In genomic region chr6:33426590-33427563, GRCh38 we compare ENCODE assay signal across 9 cellular contexts. TPM values are rescaled to one million over a fixed set of nuclear protein-coding genes. Genes with fewer than 3 reads are reported as not detected.
A peak's percentile ranks its signal among the peaks of the same experiment; 100 is the strongest.
DNase-seq lines count a peak whose midpoint lies in the region; ATAC-seq, FAIRE-seq and TF ChIP-seq lines count a peak whose summit lies in the region.
"Had no signal": no experiment of that assay in that cellular context is flagged by ENCODE, and none has a peak within 500 bp of the region (broad histone marks: within the 10 kb centered on the region; RNA-seq: fewer than 3 reads in every experiment).

No MANE protein-coding gene starts in this region.

- TF ChIP-seq CTCF in GM12875 (IDR thresholded peaks at IDR 0.05; ENCODE audit: borderline replicate concordance, insufficient read depth, low read depth, low read length) = no peak
- no peak for TF ChIP-seq CTCF in dorsolateral prefrontal cortex (IDR thresholded peaks at IDR 0.05 in 54 of 56, conservative IDR thresholded peaks at IDR 0.05 in 2 of 56; ENCODE audit: low read depth in 1 of 56, partially characterized antibody in 56 of 56)
- TF ChIP-seq CTCF in natural killer cell (IDR thresholded peaks at IDR 0.05) = no peak

- TF ChIP-seq POLR2A in GM12892 (IDR thresholded peaks at IDR 0.05; ENCODE audit: low read depth, low read length) = no peak

- H3K9me3 Mint-ChIP-seq in natural killer cell = no peaks in the 10 kb centered on the region

- ATAC-seq in natural killer cell = peak; percentile 35 to 48 (median 43)
- no peak for ATAC-seq in HG02852 (IDR thresholded peaks at IDR 0.05; ENCODE audit: unreplicated experiment)

- no peaks in the 10 kb centered on the region for H3K36me3 Mint-ChIP-seq in natural killer cell

- H3K4me3 ChIP-seq in GM12875 (ENCODE audit: low read depth, low read length) (peak overlapping the region; percentile 51), dorsolateral prefrontal cortex (peak overlapping the region; percentile 54 to 82 (median 70))

- H3K4me3 Mint-ChIP-seq in natural killer cell = peak overlapping the region; percentile 90

- peak; percentile 38 for DNase-seq in RPMI8226
- no peak for DNase-seq in dorsolateral prefrontal cortex
- peak; percentile 47 for DNase-seq in natural killer cell
- DNase-seq in NCI-H82 (lab: John Stamatoyannopoulos, UW) = no peak
- no peak for DNase-seq in GM12892 (ENCODE audit: insufficient read length)
- DNase-seq in stimulated activated CD4-positive, alpha-beta T cell treated with anti-CD3 and anti-CD28 coated beads, Interleukin-4, amount 100 ng/mL, for 24 hours = no peak

- H3K27me3 ChIP-seq in dorsolateral prefrontal cortex = no peaks in the 10 kb centered on the region

- no peak for FAIRE-seq in GM12892 (lab: Jason Lieb, UNC)
- FAIRE-seq: TTC549 had no signal

- intact Hi-C loops in dorsolateral prefrontal cortex (cut with DNase I) = no loop called here
- intact Hi-C loops in natural killer cell (cut with micrococcal nuclease) = loop anchor here (1.0 to 2.0 kb wide), 3 partner anchors 9 to 36 kb away; partner anchors contain the start of genes CUTA, KIFC1 and PHF1

- no peaks in the 10 kb centered on the region for H3K27me3 Mint-ChIP-seq in natural killer cell (ENCODE audit: low read depth in 2 of 2)

- peaks cover 63 to 82% of the 10 kb centered on the region in 2 donors for H3K4me1 Mint-ChIP-seq in natural killer cell

- peak overlapping the region; percentile 88 to 92 for H3K27ac Mint-ChIP-seq in natural killer cell

- peak overlapping the region; percentile 57 to 98 (median 94) for H3K27ac ChIP-seq in dorsolateral prefrontal cortex

RNA-seq across cellular contexts. Expression of gene SYNGAP1, which starts 7.0 kb away (rescaled TPM):
- total RNA-seq in dorsolateral prefrontal cortex (100 to 1,000 TPM in 65 of 120 experiments, 10 to 100 TPM in 55; 41.7 to 147 (median 101) TPM), natural killer cell (10 to 100 TPM; 43.5 to 61.6 (median 55.8) TPM)
- 4.8 TPM for polyA plus RNA-seq in GM12892 (2012; ENCODE audit: missing spikeins)

RNA-seq across cellular contexts. Expression of gene CUTA, which starts 9.0 kb away (rescaled TPM):
- total RNA-seq in dorsolateral prefrontal cortex (100 to 1,000 TPM; 118 to 222 (median 177) TPM), natural killer cell (100 to 1,000 TPM; 166 to 186 (median 184) TPM)
- polyA plus RNA-seq in GM12892 (2012; ENCODE audit: missing spikeins) = 154 TPM

RNA-seq across cellular contexts. Expression of gene PHF1, which starts 16.1 kb away (rescaled TPM):
- total RNA-seq in dorsolateral prefrontal cortex (100 to 1,000 TPM in 37 of 120 experiments, 10 to 100 TPM in 83; 71.0 to 137 (median 93.5) TPM), natural killer cell (100 to 1,000 TPM; 262 to 392 (median 322) TPM)
- polyA plus RNA-seq in GM12892 (2012; ENCODE audit: missing spikeins) = 17.4 TPM

RNA-seq across cellular contexts. Expression of gene ZBTB9, which starts 27.5 kb away (rescaled TPM):
- 10 to 100 TPM in 12 of 120 experiments, 1 to 10 TPM in 108; 1.9 to 15.2 (median 6.9) TPM for total RNA-seq in dorsolateral prefrontal cortex
- 1 to 10 TPM; 3.8 to 5.1 (median 3.9) TPM for total RNA-seq in natural killer cell
- polyA plus RNA-seq in GM12892 (2012; ENCODE audit: missing spikeins) = 6.1 TPM

RNA-seq across cellular contexts. Expression of gene KIFC1, which starts 35.3 kb away (rescaled TPM):
- total RNA-seq in dorsolateral prefrontal cortex = 1 to 10 TPM in 29 of 120 experiments, under 1 TPM in 67, not detected in 24; 0.11 to 3.3 (median 0.62) TPM
- total RNA-seq in natural killer cell = 1 to 10 TPM; 2.7 to 4.6 (median 3.3) TPM
- polyA plus RNA-seq in GM12892 (2012; ENCODE audit: missing spikeins) = 29.9 TPM

Comparison
In these comparisons a context has a peak if more than half of its experiments do, and no peak if none do; other contexts are left out.
1. DNase-seq: peak in RPMI8226 (single experiment) and natural killer cell (single experiment); none in dorsolateral prefrontal cortex (0 of 10), NCI-H82 (single experiment), GM12892 (single experiment) and stimulated activated CD4-positive, alpha-beta T cell treated with anti-CD3 and anti-CD28 coated beads, Interleukin-4, amount 100 ng/mL, for 24 hours (single experiment).